Comparison of ENCODE assay signal across 8 cellular contexts in genomic region chr6:2127484-2127911, GRCh38.
DNase-seq lines count a peak whose midpoint lies in the region; ATAC-seq and TF ChIP-seq lines count a peak whose summit lies in the region.

No MANE protein-coding gene starts in this region.

- peaks cover 3% of the 10 kb centered on the region; the same call in 1 of the 2 replicates for H3K4me1 Mint-ChIP-seq in HFFc6 (ENCODE audit: low read depth)

- H3K27me3 ChIP-seq in right cardiac atrium (ENCODE audit: control insufficient read depth, insufficient read depth) (no peaks in the 10 kb centered on the region), MG63 (no peaks in the 10 kb centered on the region)

- peak overlapping the region; percentile 2 for H3K27ac ChIP-seq in right cardiac atrium (ENCODE audit: low read length)
- no peak overlapping the region for H3K27ac ChIP-seq in caudate nucleus (ENCODE audit: low read depth, low read length)

- H3K9me3 ChIP-seq in right cardiac atrium (ENCODE audit: control insufficient read depth, low read length) (no peaks in the 10 kb centered on the region), MG63 (no peaks in the 10 kb centered on the region)

- H3K27ac Mint-ChIP-seq in HFFc6, result no peak overlapping the region

- no peaks in the 10 kb centered on the region for H3K27me3 Mint-ChIP-seq in HFFc6 (ENCODE audit: insufficient read depth)

- intact Hi-C loops in right cardiac atrium (cut with DNase I), result no loop called here

- no peaks in the 10 kb centered on the region for H3K36me3 ChIP-seq in MG63

- 15% methylated on average over 12 of the region's 12 CpGs for WGBS in right cardiac atrium

- peaks cover 3% of the 10 kb centered on the region for H3K4me1 ChIP-seq in right cardiac atrium (ENCODE audit: control insufficient read depth, insufficient read depth, low read length)

- H3K9me3 Mint-ChIP-seq in HFFc6, result no peaks in the 10 kb centered on the region

- peak; percentile 47 to 62 for DNase-seq in activated CD4-positive, alpha-beta T cell treated with anti-CD3 and anti-CD28 coated beads, Interleukin-2, amount 50 U/mL, for 48 hours
- DNase-seq in right cardiac atrium, result peak; percentile 88 to 93 (median 91)
- peak; percentile 14 for DNase-seq in stimulated activated CD8-positive, alpha-beta memory T cell treated with anti-CD3 and anti-CD28 coated beads, Interleukin-7, amount 100 ng/mL, for 24 hours (ENCODE audit: low read depth)
- no peak for DNase-seq in MG63
- DNase-seq in HFFc6, result no peak
- no peak for DNase-seq in caudate nucleus (lab: John Stamatoyannopoulos, UW)

- H3K4me3 ChIP-seq in right cardiac atrium (ENCODE audit: low read length) (no peak overlapping the region), MG63 (no peak overlapping the region)

- ATAC-seq in GM21528 (IDR thresholded peaks at IDR 0.05; ENCODE audit: low FRiP score, unreplicated experiment) (peak; percentile 48), right cardiac atrium (peak; percentile 94), HG03280 (IDR thresholded peaks at IDR 0.05; ENCODE audit: unreplicated experiment) (no peak)

- no peak for TF ChIP-seq CTCF in HFFc6 (IDR thresholded peaks at IDR 0.05)

- no peaks in the 10 kb centered on the region for H3K36me3 Mint-ChIP-seq in HFFc6 (ENCODE audit: low read depth)

- no peak overlapping the region for H3K4me3 Mint-ChIP-seq in HFFc6

Comparison
In these comparisons a context has a peak if more than half of its experiments do, and no peak if none do; other contexts are left out.
1. DNase-seq: peak in activated CD4-positive, alpha-beta T cell treated with anti-CD3 and anti-CD28 coated beads, Interleukin-2, amount 50 U/mL, for 48 hours (2 of 2), right cardiac atrium (3 of 3) and stimulated activated CD8-positive, alpha-beta memory T cell treated with anti-CD3 and anti-CD28 coated beads, Interleukin-7, amount 100 ng/mL, for 24 hours (single experiment); none in MG63 (single experiment), HFFc6 (single experiment) and caudate nucleus (0 of 61).